In the genomic region with DNA sequence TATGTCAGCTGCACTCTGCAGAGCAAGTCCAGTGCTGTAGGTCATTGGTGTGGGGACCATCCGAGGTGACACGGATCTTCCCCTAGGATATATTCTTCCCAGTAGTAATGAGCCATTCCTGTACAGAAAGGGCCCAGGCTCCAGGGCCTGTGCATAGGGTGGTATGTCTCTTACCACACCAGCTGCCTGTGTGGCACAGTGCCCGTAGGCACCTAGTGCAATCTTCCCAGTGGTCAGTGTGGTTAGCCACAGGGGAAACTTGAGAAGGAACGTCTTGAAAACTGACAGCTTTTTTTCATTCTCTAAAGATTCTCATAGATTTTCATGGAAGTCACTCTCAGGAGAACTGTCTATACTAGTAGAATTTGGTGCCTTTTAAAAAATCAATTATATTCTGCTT, we compare ENCODE assay signal across 10 cellular contexts. TPM values are rescaled to one million over a fixed set of nuclear protein-coding genes. Genes with fewer than 3 reads are reported as not detected.
A peak's percentile ranks its signal among the peaks of the same experiment; 100 is the strongest.
DNase-seq lines count a peak whose midpoint lies in the region; ATAC-seq and TF ChIP-seq lines count a peak whose summit lies in the region.
"Had no signal": no experiment of that assay in that cellular context is flagged by ENCODE, and none has a peak within 500 bp of the region (broad histone marks: within the 10 kb centered on the region; RNA-seq: fewer than 3 reads in every experiment).

No MANE protein-coding gene starts in this region.

- H3K4me3 ChIP-seq in AG09309 (ENCODE audit: control insufficient read depth, low read depth, low read length) (no peak overlapping the region), fibroblast of pulmonary artery (replicated peaks; ENCODE audit: low read depth, low read length) (no peak overlapping the region)

- H3K9me3 Mint-ChIP-seq in activated CD4-positive, alpha-beta T cell treated with anti-CD3 and anti-CD28 coated beads, Interleukin-2, amount 10 ng/mL, durations not matched to agents 24 days and 14 days: no peaks in the 10 kb centered on the region
- H3K9me3 Mint-ChIP-seq: activated T-helper 2 cell treated with anti-CD3 and anti-CD28 coated beads, Interferon-gamma antibody, Interleukin-2, Interleukin-4, amounts not matched to agents 10 μg/mL and 5 μg/mL and 100 μg/mL, durations not matched to agents 14 hours and 24 hours and 36 hours; nephron had no signal

- H3K4me3 Mint-ChIP-seq in activated CD4-positive, alpha-beta T cell treated with anti-CD3 and anti-CD28 coated beads, Interleukin-2, amount 10 ng/mL, durations not matched to agents 24 days and 14 days: no peak overlapping the region
- H3K4me3 Mint-ChIP-seq: nephron had no signal

- H3K27ac Mint-ChIP-seq in activated CD4-positive, alpha-beta T cell treated with anti-CD3 and anti-CD28 coated beads, Interleukin-2, amount 10 ng/mL, durations not matched to agents 24 days and 14 days: no peak overlapping the region
- H3K27ac Mint-ChIP-seq: activated T-helper 2 cell treated with anti-CD3 and anti-CD28 coated beads, Interferon-gamma antibody, Interleukin-2, Interleukin-4, amounts not matched to agents 10 μg/mL and 5 μg/mL and 100 μg/mL, durations not matched to agents 14 hours and 24 hours and 36 hours; nephron had no signal

- ATAC-seq in GM21447 (IDR thresholded peaks at IDR 0.05; ENCODE audit: unreplicated experiment) (peak; percentile 50), HG03520 (IDR thresholded peaks at IDR 0.05; ENCODE audit: unreplicated experiment) (no peak), HG03439 (IDR thresholded peaks at IDR 0.05; ENCODE audit: unreplicated experiment) (no peak), HG02571 (IDR thresholded peaks at IDR 0.05; ENCODE audit: unreplicated experiment) (no peak)

- intact Hi-C loops in activated CD4-positive, alpha-beta T cell treated with anti-CD3 and anti-CD28 coated beads, Interleukin-2, amount 10 ng/mL, durations not matched to agents 24 days and 14 days (cut with micrococcal nuclease): no loop called here

- peak; percentile 76 for DNase-seq in AG09309 (ENCODE audit: low read depth)
- DNase-seq in RPMI7951 (ENCODE audit: low read depth): peak; percentile 96
- DNase-seq in fibroblast of pulmonary artery (ENCODE audit: low read depth): peak; percentile 62
- DNase-seq in activated CD4-positive, alpha-beta T cell treated with anti-CD3 and anti-CD28 coated beads, Interleukin-2, amount 10 ng/mL, durations not matched to agents 24 days and 14 days: no peak

- no peaks in the 10 kb centered on the region for H3K36me3 Mint-ChIP-seq in activated CD4-positive, alpha-beta T cell treated with anti-CD3 and anti-CD28 coated beads, Interleukin-2, amount 10 ng/mL, durations not matched to agents 24 days and 14 days (ENCODE audit: low read depth)

- peaks cover 6% of the 10 kb centered on the region for H3K4me1 Mint-ChIP-seq in activated CD4-positive, alpha-beta T cell treated with anti-CD3 and anti-CD28 coated beads, Interleukin-2, amount 10 ng/mL, durations not matched to agents 24 days and 14 days

- TF ChIP-seq CTCF in AG09309 (IDR thresholded peaks at IDR 0.05; ENCODE audit: control insufficient read depth, insufficient read depth, low read depth, low read length, missing control alignments): no peak
- no peak for TF ChIP-seq CTCF in fibroblast of pulmonary artery (IDR thresholded peaks at IDR 0.05; ENCODE audit: low read length, missing control alignments)

- H3K27me3 Mint-ChIP-seq in activated CD4-positive, alpha-beta T cell treated with anti-CD3 and anti-CD28 coated beads, Interleukin-2, amount 10 ng/mL, durations not matched to agents 24 days and 14 days: no peaks in the 10 kb centered on the region

RNA-seq across cellular contexts. Expression of gene CYSTM1, which starts 39.8 kb away (rescaled TPM):
- 22.4 and 29.1 TPM in 2 replicates for total RNA-seq in RPMI7951 (2014; rRNA removed; shearing (Covaris generic))
- total RNA-seq in activated CD4-positive, alpha-beta T cell treated with anti-CD3 and anti-CD28 coated beads, Interleukin-2, amount 10 ng/mL, durations not matched to agents 24 days and 14 days: 17.2 and 17.3 TPM in 2 replicates
